ENCODE assay signal across 1 cellular context in genomic region chr12:109910969-109911348, GRCh38.
A peak's percentile ranks its signal among the peaks of the same experiment; 100 is the strongest.
TF ChIP-seq lines count a peak whose summit lies in the region.

No MANE protein-coding gene starts in this region.

TF ChIP-seq in K562, 482 proteins besides CTCF, POLR2A, EP300 and RAD21 (continued from another document):
- peak; percentile 85 for TF ChIP-seq USF1 (CRISPR knock-in tag; IDR thresholded peaks at IDR 0.05)
- no peak for TF ChIP-seq ZBTB17 (CRISPR knock-in tag; IDR thresholded peaks at IDR 0.05)
- TF ChIP-seq MYC (IDR thresholded peaks at IDR 0.05; ENCODE audit: low read depth, low read length) = peak; percentile 84
- no peak for TF ChIP-seq MYC (CRISPR knock-in tag; IDR thresholded peaks at IDR 0.05; ENCODE audit: borderline replicate concordance, low read depth)
- TF ChIP-seq POLR2G (IDR thresholded peaks at IDR 0.05; ENCODE audit: low read depth, low read length) = peak; percentile 43; the same call in 1 of the 2 replicates
- TF ChIP-seq ETS1 (conservative IDR thresholded peaks at IDR 0.05; ENCODE audit: control insufficient read depth, low read depth, low read length) = 0 out of 2 replicates have a peak, but pooled peaks have one; percentile 42
- peak; percentile 97 for TF ChIP-seq ZBTB33 (CRISPR knock-in tag; IDR thresholded peaks at IDR 0.05)
- peak in 1 of 2 experiments; percentile 73; a peak in 1 of 3 replicates for TF ChIP-seq CBX3 (IDR thresholded peaks at IDR 0.05; ENCODE audit: borderline replicate concordance in 1 of 2, low read length in 2 of 2)
- no peak for TF ChIP-seq SMAD1 (IDR thresholded peaks at IDR 0.05; ENCODE audit: low read depth, low read length, partially characterized antibody)
- TF ChIP-seq CCAR2 (IDR thresholded peaks at IDR 0.05; ENCODE audit: low read depth, low read length) = no peak
- no peak for TF ChIP-seq ZNF347 (CRISPR knock-in tag; IDR thresholded peaks at IDR 0.05; ENCODE audit: low read depth)
- TF ChIP-seq TRIM28 (IDR thresholded peaks at IDR 0.05) = no peak
- TF ChIP-seq HCFC1 (IDR thresholded peaks at IDR 0.05; ENCODE audit: low read depth, low read length) = peak; percentile 43
- no peak for TF ChIP-seq CC2D1A (IDR thresholded peaks at IDR 0.05)
- TF ChIP-seq MAX (CRISPR knock-in tag; IDR thresholded peaks at IDR 0.05) = peak; percentile 91
- no peak for TF ChIP-seq DIDO1 (tag; IDR thresholded peaks at IDR 0.05; ENCODE audit: low read depth)
- no peak for TF ChIP-seq SRSF7 (optimal IDR thresholded peaks at IDR 0.05; ENCODE audit: low read depth, low read length)
- peak; percentile 38 to 78 for TF ChIP-seq E2F6 (IDR thresholded peaks at IDR 0.05; ENCODE audit: borderline replicate concordance in 1 of 2, extremely low read depth in 1 of 2, insufficient read depth in 1 of 2, insufficient read length in 1 of 2, low read depth in 1 of 2, low read length in 1 of 2, poor library complexity in 1 of 2, severe bottlenecking in 1 of 2)
- peak; percentile 99 for TF ChIP-seq KLF1 (tag; IDR thresholded peaks at IDR 0.05)
